Comparison of ENCODE assay signal across 8 cellular contexts in genomic region chr11:2376751-2377451, GRCh38. TPM values are rescaled to one million over a fixed set of nuclear protein-coding genes. Genes with fewer than 3 reads are reported as not detected.
A peak's percentile ranks its signal among the peaks of the same experiment; 100 is the strongest.
DNase-seq lines count a peak whose midpoint lies in the region; ATAC-seq, FAIRE-seq and TF ChIP-seq lines count a peak whose summit lies in the region.

A gene with protein sequence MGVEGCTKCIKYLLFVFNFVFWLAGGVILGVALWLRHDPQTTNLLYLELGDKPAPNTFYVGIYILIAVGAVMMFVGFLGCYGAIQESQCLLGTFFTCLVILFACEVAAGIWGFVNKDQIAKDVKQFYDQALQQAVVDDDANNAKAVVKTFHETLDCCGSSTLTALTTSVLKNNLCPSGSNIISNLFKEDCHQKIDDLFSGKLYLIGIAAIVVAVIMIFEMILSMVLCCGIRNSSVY (plus strand): TSS chr11:2377310. CDS start chr11:2377550, 240 bp downstream.

- H4K8ac ChIP-seq in trophoblast cell (ENCODE audit: low read depth, low read length): peak within 1 kb of the TSS; percentile 86

- peak within 1 kb of the TSS; percentile 74 for H3K14ac ChIP-seq in trophoblast cell (ENCODE audit: low read length)

- H2BK5ac ChIP-seq in trophoblast cell (ENCODE audit: low read depth, low read length, poor library complexity): peak within 1 kb of the TSS; percentile 45

- peak within 1 kb of the TSS; percentile 67 for H2AK5ac ChIP-seq in trophoblast cell (ENCODE audit: low read length)

- H3K4me1 Mint-ChIP-seq in activated naive CD8-positive, alpha-beta T cell (ENCODE audit: low read depth): peaks cover 19% of the 10 kb centered on the region

- no peaks in the 10 kb centered on the region for H3K36me3 Mint-ChIP-seq in activated naive CD8-positive, alpha-beta T cell

- no peak within 1 kb of the TSS for H3K23ac ChIP-seq in trophoblast cell (ENCODE audit: low read length)

- peak within 1 kb of the TSS; percentile 71 for H2AFZ ChIP-seq in trophoblast cell (ENCODE audit: insufficient read depth, low read length, poor library complexity)

- no CpG with 5 or more reads among the region's 65 CpGs for WGBS in trophoblast cell (ENCODE audit: extremely low coverage, insufficient coverage, insufficient read length)

- H3K27me3 ChIP-seq in SJCRH30 (no peaks in the 10 kb centered on the region), trophoblast cell (ENCODE audit: insufficient read depth, low read length) (no peaks in the 10 kb centered on the region)

- H3K9me3 ChIP-seq in SJCRH30 (replicated peaks): no peaks in the 10 kb centered on the region
- H3K9me3 ChIP-seq in trophoblast cell (ENCODE audit: insufficient read depth, low read depth, low read length): peaks cover 9% of the 10 kb centered on the region

- H3K4me1 ChIP-seq in SJCRH30: no peaks in the 10 kb centered on the region; the same call in 1 of the 2 replicates
- H3K4me1 ChIP-seq in trophoblast cell (ENCODE audit: control insufficient read depth in 1 of 2, insufficient read depth in 2 of 2, low read length in 2 of 2): peaks cover 9 to 25% of the 10 kb centered on the region in 2 experiments

- H3K4me2 ChIP-seq in trophoblast cell (ENCODE audit: low read length): peak within 1 kb of the TSS; percentile 78

- peak within 1 kb of the TSS; percentile 93 for H3K18ac ChIP-seq in trophoblast cell (ENCODE audit: low read length)

- CTCF ChIA-PET in GM10248 (lab: Yijun Ruan, JAX): interaction anchor here (1.2 to 4.0 kb wide), 3 partner anchors 10 to 66 kb away, joined by 3 to 18 read pairs (median 4); partner anchors contain the start of gene TSSC4

- H3K9me3 Mint-ChIP-seq in activated naive CD8-positive, alpha-beta T cell (ENCODE audit: low read depth): no peaks in the 10 kb centered on the region

- FAIRE-seq in urothelium cell line (lab: Jason Lieb, UNC): no peak

- peak within 1 kb of the TSS; percentile 60 for H4K12ac ChIP-seq in trophoblast cell (ENCODE audit: low read depth, low read length)

- peak within 1 kb of the TSS; percentile 76 for H2BK120ac ChIP-seq in trophoblast cell (ENCODE audit: insufficient read depth, low read length, poor library complexity)

- H3K79me1 ChIP-seq in trophoblast cell (ENCODE audit: low read length): peaks cover 7% of the 10 kb centered on the region

- intact Hi-C loops in Right ventricle myocardium superior (cut with DNase I): loop anchor here (5.0 kb wide), 1 partner anchor 70 kb away; no protein-coding TSS in a partner anchor

- H3K4me3 ChIP-seq in SJCRH30 (peak within 1 kb of the TSS; percentile 88), trophoblast cell (ENCODE audit: low read depth, low read length) (peak within 1 kb of the TSS; percentile 93)

- no peaks in the 10 kb centered on the region; the same call in 1 of the 2 replicates for H3K36me3 ChIP-seq in SJCRH30
- H3K36me3 ChIP-seq in trophoblast cell (ENCODE audit: control insufficient read depth in 1 of 2, insufficient read depth in 2 of 2, low read length in 2 of 2): peaks cover 6 to 7% of the 10 kb centered on the region in 2 experiments

- peak within 1 kb of the TSS; percentile 61 for H3K27ac Mint-ChIP-seq in activated naive CD8-positive, alpha-beta T cell

- DNase-seq in GM10248 (ENCODE audit: extremely low spot score) (peak; percentile 88), SJCRH30 (peak in 1 of 2 experiments; percentile 59), Right ventricle myocardium superior (peak; percentile 68), trophoblast cell (peak in 1 of 2 donors; percentile 40), urothelium cell line (ENCODE audit: low spot score) (peak; percentile 80), HPDE6-E6E7 (ENCODE audit: extremely low spot score) (no peak)

- no peak within 1 kb of the TSS for H2BK12ac ChIP-seq in trophoblast cell (ENCODE audit: low read length)

- ATAC-seq in HG02642 (IDR thresholded peaks at IDR 0.05; ENCODE audit: poor library complexity, unreplicated experiment) (peak; percentile 55), Right ventricle myocardium superior (ENCODE audit: poor library complexity) (peak; percentile 61)

- H3K9ac ChIP-seq in trophoblast cell (ENCODE audit: low read length): peak within 1 kb of the TSS; percentile 82

- H3K27me3 Mint-ChIP-seq in activated naive CD8-positive, alpha-beta T cell: no peaks in the 10 kb centered on the region

- H4K91ac ChIP-seq in trophoblast cell (ENCODE audit: low read depth, low read length): peak within 1 kb of the TSS; percentile 66

- POLR2A ChIA-PET in GM10248 (lab: Yijun Ruan, JAX): interaction anchor here (0.5 to 1.8 kb wide), 13 partner anchors 9 to 596 kb away, joined by 3 to 10 read pairs (median 3); no protein-coding TSS in a partner anchor

- H3K79me2 ChIP-seq in trophoblast cell (ENCODE audit: control insufficient read depth, insufficient read depth, low read length, poor library complexity): peaks cover 15% of the 10 kb centered on the region

- no peak for TF ChIP-seq CTCF in GM10248 (IDR thresholded peaks at IDR 0.05; ENCODE audit: control extremely low read depth, extremely low read depth, low read depth, missing control alignments)

- H3K4me3 Mint-ChIP-seq in activated naive CD8-positive, alpha-beta T cell: peak within 1 kb of the TSS; percentile 84

- peak within 1 kb of the TSS; percentile 92 for H3K4ac ChIP-seq in trophoblast cell (ENCODE audit: low read depth, low read length)

- peak within 1 kb of the TSS; percentile 44; the same call in 1 of the 2 replicates for H3K27ac ChIP-seq in SJCRH30
- peak within 1 kb of the TSS; percentile 19 for H3K27ac ChIP-seq in trophoblast cell (ENCODE audit: low read depth, low read length)

RNA-seq across cellular contexts. Expression of the gene that starts here (rescaled TPM):
- 95.3 and 97.7 TPM in 2 replicates for total RNA-seq in SJCRH30 (2014; rRNA removed; shearing (Covaris generic))
- total RNA-seq in Right ventricle myocardium superior: 457 TPM
- 242 and 246 TPM in 2 replicates for polyA plus RNA-seq in trophoblast cell (2013)
